ENCODE assay signal across 8 cellular contexts in genomic region chr2:70133521-70134348, GRCh38. TPM values are rescaled to one million over a fixed set of nuclear protein-coding genes. Genes with fewer than 3 reads are reported as not detected.
DNase-seq lines count a peak whose midpoint lies in the region; ATAC-seq and TF ChIP-seq lines count a peak whose summit lies in the region.

No MANE protein-coding gene starts in this region.

- peak overlapping the region; percentile 97 for H3K27ac Mint-ChIP-seq in activated T-cell treated with anti-CD3 and anti-CD28 coated beads, Interleukin-2, amount 50 U/mL, for 24 hours
- peak overlapping the region; percentile 98 for H3K27ac Mint-ChIP-seq in stimulated activated naive B cell treated with anti-CD40 and anti-IgM and Interleukin-4, amounts not matched to agents 10 μg/mL and 1 μg/mL and 100 μg/mL, for 72 hours

- H3K27ac ChIP-seq in esophagus muscularis mucosa (replicated peaks in 1 of 4) = peak overlapping the region; percentile 84 to 92 (median 86)

- WGBS in esophagus muscularis mucosa = 55% methylated on average over 10 of the region's 10 CpGs

- H3K9me3 Mint-ChIP-seq in activated T-cell treated with anti-CD3 and anti-CD28 coated beads, Interleukin-2, amount 50 U/mL, for 24 hours = no peaks in the 10 kb centered on the region
- peaks cover 0 to 1% of the 10 kb centered on the region in 2 donors for H3K9me3 Mint-ChIP-seq in stimulated activated naive B cell treated with anti-CD40 and anti-IgM and Interleukin-4, amounts not matched to agents 10 μg/mL and 1 μg/mL and 100 μg/mL, for 72 hours

- peak; percentile 52 to 65 for ATAC-seq in stimulated activated naive B cell treated with anti-CD40 and anti-IgM and Interleukin-4, amounts not matched to agents 10 μg/mL and 1 μg/mL and 100 μg/mL, for 72 hours (replicated peaks)

- H3K9me3 ChIP-seq in esophagus muscularis mucosa = no peaks in the 10 kb centered on the region

- H3K27me3 Mint-ChIP-seq in activated T-cell treated with anti-CD3 and anti-CD28 coated beads, Interleukin-2, amount 50 U/mL, for 24 hours = no peaks in the 10 kb centered on the region
- H3K27me3 Mint-ChIP-seq in stimulated activated naive B cell treated with anti-CD40 and anti-IgM and Interleukin-4, amounts not matched to agents 10 μg/mL and 1 μg/mL and 100 μg/mL, for 72 hours = no peaks in the 10 kb centered on the region

- H3K4me1 ChIP-seq in esophagus muscularis mucosa = peaks cover 45 to 57% (median 51%) of the 10 kb centered on the region in 4 donors

- DNase-seq in activated T-cell treated with anti-CD3 and anti-CD28 coated beads, Interleukin-2, amount 50 U/mL, for 24 hours = peak; percentile 58
- no peak for DNase-seq in activated T-cell treated with anti-CD3 and anti-CD28 coated beads, Interleukin-2, amount 50 U/mL, for 1 hour
- DNase-seq in T-helper 22 cell (ENCODE audit: low read depth) (peak; percentile 57), esophagus muscularis mucosa (ENCODE audit: extremely low spot score) (no peak), ecto neural progenitor cell (ENCODE audit: low spot score) (no peak), NCI-H345 treated with DMSO at 0.1 percent for 48 hours (lab: John Stamatoyannopoulos, UW; ENCODE audit: unreplicated experiment) (no peak), SKM-1 (lab: John Stamatoyannopoulos, UW; ENCODE audit: unreplicated experiment) (no peak)
- peak; percentile 40 for DNase-seq in stimulated activated naive B cell treated with anti-CD40 and anti-IgM and Interleukin-4, amounts not matched to agents 10 μg/mL and 1 μg/mL and 100 μg/mL, for 72 hours

- intact Hi-C loops in esophagus muscularis mucosa (cut with DNase I) = no loop called here

- no peak overlapping the region for H3K4me3 ChIP-seq in esophagus muscularis mucosa

- no peaks in the 10 kb centered on the region for H3K27me3 ChIP-seq in esophagus muscularis mucosa

- no peak for TF ChIP-seq CTCF in esophagus muscularis mucosa (IDR thresholded peaks at IDR 0.05)

- peak overlapping the region; percentile 85 for H3K4me3 Mint-ChIP-seq in activated T-cell treated with anti-CD3 and anti-CD28 coated beads, Interleukin-2, amount 50 U/mL, for 24 hours
- peak overlapping the region; percentile 85 to 94 for H3K4me3 Mint-ChIP-seq in stimulated activated naive B cell treated with anti-CD40 and anti-IgM and Interleukin-4, amounts not matched to agents 10 μg/mL and 1 μg/mL and 100 μg/mL, for 72 hours

- H3K36me3 ChIP-seq in esophagus muscularis mucosa = no peaks in the 10 kb centered on the region

- peaks cover 84% of the 10 kb centered on the region for H3K4me1 Mint-ChIP-seq in activated T-cell treated with anti-CD3 and anti-CD28 coated beads, Interleukin-2, amount 50 U/mL, for 24 hours (ENCODE audit: low read depth)
- H3K4me1 Mint-ChIP-seq in stimulated activated naive B cell treated with anti-CD40 and anti-IgM and Interleukin-4, amounts not matched to agents 10 μg/mL and 1 μg/mL and 100 μg/mL, for 72 hours = peaks cover 48 to 80% of the 10 kb centered on the region in 2 donors

- no peak for TF ChIP-seq POLR2A in esophagus muscularis mucosa (IDR thresholded peaks at IDR 0.05; ENCODE audit: low read depth)

- H3K36me3 Mint-ChIP-seq in activated T-cell treated with anti-CD3 and anti-CD28 coated beads, Interleukin-2, amount 50 U/mL, for 24 hours (ENCODE audit: low read depth) = peaks cover 5% of the 10 kb centered on the region
- H3K36me3 Mint-ChIP-seq in stimulated activated naive B cell treated with anti-CD40 and anti-IgM and Interleukin-4, amounts not matched to agents 10 μg/mL and 1 μg/mL and 100 μg/mL, for 72 hours = peaks cover 19 to 30% of the 10 kb centered on the region in 2 donors

- TF ChIP-seq EP300 in esophagus muscularis mucosa (IDR thresholded peaks at IDR 0.05) = no peak

RNA-seq across cellular contexts. Expression of gene PCBP1, which starts 46.5 kb away (rescaled TPM):
- total RNA-seq in esophagus muscularis mucosa = 100 to 1,000 TPM; 156 to 220 (median 189) TPM

RNA-seq across cellular contexts. Expression of gene C2orf42, which starts 57.1 kb away (rescaled TPM):
- total RNA-seq in esophagus muscularis mucosa = 10 to 100 TPM; 15.4 to 20.9 (median 17.9) TPM

Comparison
In these comparisons a context has a peak if more than half of its experiments do, and no peak if none do; other contexts are left out.
1. DNase-seq: peak in activated T-cell treated with anti-CD3 and anti-CD28 coated beads, Interleukin-2, amount 50 U/mL, for 24 hours (single experiment), T-helper 22 cell (single experiment) and stimulated activated naive B cell treated with anti-CD40 and anti-IgM and Interleukin-4, amounts not matched to agents 10 μg/mL and 1 μg/mL and 100 μg/mL, for 72 hours (single experiment); none in activated T-cell treated with anti-CD3 and anti-CD28 coated beads, Interleukin-2, amount 50 U/mL, for 1 hour (single experiment), esophagus muscularis mucosa (single experiment), ecto neural progenitor cell (single experiment), NCI-H345 treated with DMSO at 0.1 percent for 48 hours (single experiment) and SKM-1 (single experiment).